Comparison of ENCODE assay signal across 9 cellular contexts in the genomic region with DNA sequence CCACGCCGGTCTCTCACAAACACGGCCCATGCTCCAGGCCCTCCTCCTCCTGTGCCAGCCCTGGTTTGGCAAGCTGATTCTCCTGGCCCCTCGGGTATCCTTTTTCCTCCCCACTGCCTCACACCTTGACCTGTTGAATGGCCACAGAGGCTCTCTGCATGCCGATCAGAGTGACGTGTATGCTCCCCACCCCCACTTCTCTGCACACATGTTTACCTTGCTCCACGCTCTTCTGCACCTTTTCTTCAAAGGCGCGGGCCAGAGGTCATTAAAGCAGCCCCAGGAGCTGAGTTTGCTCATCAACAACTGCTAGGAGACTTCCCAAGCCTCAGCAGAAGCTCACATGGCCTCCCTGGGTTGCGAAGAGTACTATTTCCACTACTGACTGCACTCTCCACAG.
DNase-seq lines count a peak whose midpoint lies in the region; FAIRE-seq and TF ChIP-seq lines count a peak whose summit lies in the region.
"Had no signal": no experiment of that assay in that cellular context is flagged by ENCODE, and none has a peak within 500 bp of the region (broad histone marks: within the 10 kb centered on the region; RNA-seq: fewer than 3 reads in every experiment).

No MANE protein-coding gene starts in this region.

- peak overlapping the region; percentile 80 for H3K4me2 ChIP-seq in BLaER1
- peak overlapping the region; percentile 58 for H3K4me2 ChIP-seq in KMS-11
- H3K4me2 ChIP-seq in SK-N-SH, result no peak overlapping the region

- H3K36me3 ChIP-seq in BLaER1, result peaks cover 12% of the 10 kb centered on the region; the same call in 1 of the 2 replicates
- H3K36me3 ChIP-seq in KMS-11 (ENCODE audit: insufficient read depth), result no peaks in the 10 kb centered on the region
- no peaks in the 10 kb centered on the region for H3K36me3 ChIP-seq in endodermal cell (ENCODE audit: control insufficient read depth, insufficient read depth, low read length)
- H3K36me3 ChIP-seq in esophagus squamous epithelium, result no peaks in the 10 kb centered on the region
- H3K36me3 ChIP-seq in SK-N-SH (replicated peaks in 1 of 2; ENCODE audit: control insufficient read depth in 1 of 2, insufficient read depth in 2 of 2, low read length in 1 of 2), result no peaks in the 10 kb centered on the region

- H3K4me1 Mint-ChIP-seq in endodermal cell, result peaks cover 10% of the 10 kb centered on the region

- POLR2A ChIA-PET in SK-N-SH (lab: Yijun Ruan, JAX), result no interaction called here

- H3K27me3 Mint-ChIP-seq in endodermal cell (ENCODE audit: insufficient read depth), result no peaks in the 10 kb centered on the region

- TF ChIP-seq CTCF in KMS-11 (conservative IDR thresholded peaks at IDR 0.05; ENCODE audit: low read depth, low read length), result no peak
- TF ChIP-seq CTCF in endodermal cell (conservative IDR thresholded peaks at IDR 0.05), result no peak
- no peak for TF ChIP-seq CTCF in esophagus squamous epithelium (IDR thresholded peaks at IDR 0.05)
- no peak for TF ChIP-seq CTCF in SK-N-SH (IDR thresholded peaks at IDR 0.05)

- H2AFZ ChIP-seq in KMS-11 (ENCODE audit: low read depth) (no peak overlapping the region), SK-N-SH (ENCODE audit: low read depth) (no peak overlapping the region)

- H3K36me3 Mint-ChIP-seq in endodermal cell (ENCODE audit: low read depth), result no peaks in the 10 kb centered on the region
- H3K36me3 Mint-ChIP-seq: brain had no signal

- H4K20me1 ChIP-seq in BLaER1 (no peaks in the 10 kb centered on the region), KMS-11 (ENCODE audit: insufficient read depth) (no peaks in the 10 kb centered on the region), SK-N-SH (ENCODE audit: insufficient read depth) (no peaks in the 10 kb centered on the region)

- no peaks in the 10 kb centered on the region for H3K9me2 ChIP-seq in SK-N-SH

- intact Hi-C loops in esophagus squamous epithelium (cut with DNase I), result no loop called here

- no peak for DNase-seq in GM18507 (ENCODE audit: extremely low spot score, insufficient read length, low read depth)
- DNase-seq in endodermal cell, result peak; percentile 40
- no peak for DNase-seq in esophagus squamous epithelium (lab: John Stamatoyannopoulos, UW)
- no peak for DNase-seq in GM19240 (ENCODE audit: insufficient read length, low spot score)
- no peak for DNase-seq in SK-N-SH
- DNase-seq in AG08395 (ENCODE audit: low spot score), result no peak

- H3K9ac ChIP-seq in BLaER1 (peak overlapping the region; percentile 63), KMS-11 (no peak overlapping the region), endodermal cell (ENCODE audit: extremely low read depth, low read length, poor library complexity, severe bottlenecking) (no peak overlapping the region), SK-N-SH (no peak overlapping the region)

- no peaks in the 10 kb centered on the region for H3K79me2 ChIP-seq in KMS-11 (ENCODE audit: insufficient read depth, low read depth)
- no peaks in the 10 kb centered on the region for H3K79me2 ChIP-seq in SK-N-SH (ENCODE audit: insufficient read depth)

- H3K27me3 ChIP-seq in BLaER1, result no peaks in the 10 kb centered on the region
- H3K27me3 ChIP-seq in KMS-11 (ENCODE audit: insufficient read depth, low read depth), result no peaks in the 10 kb centered on the region
- H3K27me3 ChIP-seq in endodermal cell (ENCODE audit: control insufficient read depth, insufficient read depth, low read length, poor library complexity, severe bottlenecking), result no peaks in the 10 kb centered on the region
- H3K27me3 ChIP-seq in esophagus squamous epithelium, result no peaks in the 10 kb centered on the region
- H3K27me3 ChIP-seq in SK-N-SH (ENCODE audit: insufficient read depth), result no peaks in the 10 kb centered on the region

- CTCF ChIA-PET in SK-N-SH (lab: Yijun Ruan, JAX), result interaction anchor here (0.9 kb wide), 1 partner anchor 14 kb away, joined by 3 read pairs; no protein-coding TSS in a partner anchor

- H3K4me3 ChIP-seq in BLaER1 (no peak overlapping the region), KMS-11 (IDR thresholded peaks at IDR 0.05; ENCODE audit: insufficient read depth, low read depth, low read length) (peak overlapping the region; percentile 45), endodermal cell (ENCODE audit: low read length) (no peak overlapping the region), esophagus squamous epithelium (no peak overlapping the region), SK-N-SH (ENCODE audit: low read depth in 2 of 2, low read length in 1 of 2) (no peak overlapping the region)

- no peak for TF ChIP-seq POLR2A in esophagus squamous epithelium (IDR thresholded peaks at IDR 0.05)

- FAIRE-seq in GM18507 (lab: Jason Lieb, UNC), result peak; percentile 55

- TF ChIP-seq RAD21 in SK-N-SH (IDR thresholded peaks at IDR 0.05; ENCODE audit: low read length), result no peak

- H3K4me3 Mint-ChIP-seq in endodermal cell, result no peak overlapping the region
- H3K4me3 Mint-ChIP-seq: brain had no signal

- H3K27ac ChIP-seq in BLaER1 (peak overlapping the region; percentile 56; the same call in 1 of the 2 replicates), KMS-11 (0 out of 2 replicates have a peak overlapping the region, but pooled peaks have one; percentile 16), endodermal cell (ENCODE audit: low read depth, low read length) (no peak overlapping the region), esophagus squamous epithelium (peak overlapping the region in 1 of 4 donors; percentile 3), SK-N-SH (ENCODE audit: low read depth in 2 of 2, low read length in 1 of 2) (no peak overlapping the region)

- TF ChIP-seq EP300 in SK-N-SH (IDR thresholded peaks at IDR 0.05; ENCODE audit: borderline replicate concordance in 1 of 2, low read depth in 1 of 2, low read length in 1 of 2), result no peak

- H3K9me3 ChIP-seq in BLaER1, result no peaks in the 10 kb centered on the region
- no peaks in the 10 kb centered on the region for H3K9me3 ChIP-seq in endodermal cell (ENCODE audit: control insufficient read depth, low read length)
- no peaks in the 10 kb centered on the region for H3K9me3 ChIP-seq in esophagus squamous epithelium
- H3K9me3 ChIP-seq in SK-N-SH, result no peaks in the 10 kb centered on the region

- no peaks in the 10 kb centered on the region for H3F3A ChIP-seq in SK-N-SH (replicated peaks; ENCODE audit: insufficient read depth)

- no peaks in the 10 kb centered on the region for H3K9me3 Mint-ChIP-seq in endodermal cell
- H3K9me3 Mint-ChIP-seq: brain had no signal

- 88 to 92% methylated on average over 4 to 10 of the region's 10 CpGs for WGBS in endodermal cell (ENCODE audit: insufficient coverage in 1 of 2, insufficient read length in 1 of 2), 2 experiments
- 75 to 95% methylated on average over 10 of the region's 10 CpGs for WGBS in esophagus squamous epithelium, 2 donors
- 97% methylated on average over 10 of the region's 10 CpGs for WGBS in SK-N-SH (ENCODE audit: low lambda C conversion rate)

- H3K4me1 ChIP-seq in BLaER1, result peaks cover 45% of the 10 kb centered on the region
- H3K4me1 ChIP-seq in KMS-11 (ENCODE audit: low read depth, poor library complexity, severe bottlenecking), result peaks cover 45% of the 10 kb centered on the region
- H3K4me1 ChIP-seq in endodermal cell (ENCODE audit: control insufficient read depth, insufficient read depth, low read length), result peaks cover 3% of the 10 kb centered on the region
- H3K4me1 ChIP-seq in esophagus squamous epithelium, result peaks cover 29 to 82% (median 64%) of the 10 kb centered on the region in 3 donors
- H3K4me1 ChIP-seq in SK-N-SH (ENCODE audit: control insufficient read depth in 1 of 2, insufficient read depth in 2 of 2, low read depth in 1 of 2, low read length in 1 of 2), result peaks cover 10 to 22% of the 10 kb centered on the region in 2 experiments; a peak in 2 of 4 replicates

- H3K27ac Mint-ChIP-seq in endodermal cell, result no peak overlapping the region

TF ChIP-seq in SK-N-SH, 30 proteins besides CTCF, POLR2A, EP300 and RAD21 (continues in another document):
- TF ChIP-seq, protein P1, sequence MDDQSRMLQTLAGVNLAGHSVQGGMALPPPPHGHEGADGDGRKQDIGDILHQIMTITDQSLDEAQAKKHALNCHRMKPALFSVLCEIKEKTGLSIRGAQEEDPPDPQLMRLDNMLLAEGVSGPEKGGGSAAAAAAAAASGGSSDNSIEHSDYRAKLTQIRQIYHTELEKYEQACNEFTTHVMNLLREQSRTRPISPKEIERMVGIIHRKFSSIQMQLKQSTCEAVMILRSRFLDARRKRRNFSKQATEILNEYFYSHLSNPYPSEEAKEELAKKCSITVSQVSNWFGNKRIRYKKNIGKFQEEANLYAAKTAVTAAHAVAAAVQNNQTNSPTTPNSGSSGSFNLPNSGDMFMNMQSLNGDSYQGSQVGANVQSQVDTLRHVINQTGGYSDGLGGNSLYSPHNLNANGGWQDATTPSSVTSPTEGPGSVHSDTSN (IDR thresholded peaks at IDR 0.05), result no peak
- no peak for TF ChIP-seq NFIC (IDR thresholded peaks at IDR 0.05; ENCODE audit: borderline replicate concordance)
- TF ChIP-seq GATA2 (CRISPR knock-in tag; IDR thresholded peaks at IDR 0.05), result no peak
- no peak for TF ChIP-seq YY1 (IDR thresholded peaks at IDR 0.05; ENCODE audit: low read depth)
- no peak for TF ChIP-seq REST (IDR thresholded peaks at IDR 0.05; ENCODE audit: low read depth, low read length)
- no peak for TF ChIP-seq GABPA (IDR thresholded peaks at IDR 0.05; ENCODE audit: low read depth)

Comparison
In these comparisons a context has a peak if more than half of its experiments do, and no peak if none do; other contexts are left out.
1. H3K27ac ChIP-seq: peak in BLaER1 (single experiment) and KMS-11 (single experiment); none in endodermal cell (single experiment) and SK-N-SH (0 of 2).